Comparison of ENCODE assay signal across 8 cellular contexts in the genomic region with DNA sequence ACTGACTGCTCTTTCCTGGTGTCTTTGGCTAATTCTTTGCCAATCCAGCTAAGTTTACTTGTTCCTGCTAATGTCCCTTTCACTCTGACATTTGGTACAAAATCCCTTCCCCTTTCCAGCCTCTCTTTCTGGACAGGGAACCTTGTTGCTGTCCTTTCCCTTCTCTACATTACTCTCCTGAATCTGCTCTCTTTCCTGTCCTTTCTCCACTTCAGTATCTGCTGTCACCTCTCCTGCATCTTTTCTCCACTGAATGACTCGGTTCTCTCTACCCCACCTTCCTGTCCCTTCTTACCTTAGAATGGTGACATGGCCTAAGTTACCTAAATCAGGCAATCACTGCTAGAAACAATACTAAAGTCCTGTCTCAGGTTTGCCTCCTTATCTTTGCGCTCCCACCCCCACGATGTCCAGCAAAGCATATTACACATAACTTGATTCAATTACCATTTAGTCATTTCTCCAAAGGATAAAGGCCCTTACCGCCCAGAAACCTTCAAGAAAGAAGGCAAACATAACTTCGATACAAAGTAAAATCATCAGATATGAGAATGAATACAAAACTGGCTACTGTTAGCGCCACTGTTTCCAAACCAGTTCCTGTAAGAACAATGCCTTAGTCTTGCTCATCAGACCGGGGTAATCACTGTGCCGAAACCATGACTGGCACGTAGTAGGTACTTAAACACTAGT. TPM values are rescaled to one million over a fixed set of nuclear protein-coding genes. Genes with fewer than 3 reads are reported as not detected.
DNase-seq lines count a peak whose midpoint lies in the region; ATAC-seq, FAIRE-seq and TF ChIP-seq lines count a peak whose summit lies in the region.

No MANE protein-coding gene starts in this region.

- no peak for ATAC-seq in pancreas

- peak overlapping the region; percentile 77 for H3K4me2 ChIP-seq in DOHH2 (ENCODE audit: low read length)
- peak overlapping the region; percentile 95 for H3K4me2 ChIP-seq in OCI-LY7 (ENCODE audit: low read length)
- peak overlapping the region; percentile 94 for H3K4me2 ChIP-seq in endothelial cell of umbilical vein (ENCODE audit: insufficient read depth, low read length)

- H3K79me2 ChIP-seq in DOHH2 (ENCODE audit: control insufficient read depth, low read length) (peaks cover 64% of the 10 kb centered on the region), OCI-LY7 (ENCODE audit: insufficient read depth, low read depth, low read length) (peaks cover 55% of the 10 kb centered on the region), endothelial cell of umbilical vein (ENCODE audit: control insufficient read depth, insufficient read depth, low read length) (peaks cover 42% of the 10 kb centered on the region)

- WGBS in pancreas, 2 donors, result 2% methylated on average over 9 of the region's 9 CpGs

- H3K4me1 ChIP-seq in DOHH2 (ENCODE audit: control insufficient read depth, low read length) (peaks cover 19% of the 10 kb centered on the region), OCI-LY7 (ENCODE audit: insufficient read depth, low read length, poor library complexity, severe bottlenecking) (peaks cover 18% of the 10 kb centered on the region), endothelial cell of umbilical vein (ENCODE audit: control insufficient read depth, extremely low read depth, insufficient read depth, low read length) (peaks cover 16% of the 10 kb centered on the region), pancreas (peaks cover 0 to 17% (median 16%) of the 10 kb centered on the region in 3 donors)

- intact Hi-C loops in OCI-LY7 (cut with micrococcal nuclease; ENCODE audit: unreplicated experiment), result loop anchor here (5.0 kb wide), 1 partner anchor 1376 kb away; a partner anchor contains a TSS
- intact Hi-C loops in endothelial cell of umbilical vein (cut with micrococcal nuclease), result loop anchor here (1.0 to 5.0 kb wide), 3 partner anchors 28 to 1376 kb away; a partner anchor contains a TSS
- intact Hi-C loops in pancreas (cut with DNase I), result no loop called here

- POLR2A ChIA-PET in OCI-LY7 (lab: Charles Lee) (interaction anchor here (2.3 kb wide), 1 partner anchor 11 kb away, joined by 7 read pairs; no protein-coding TSS in a partner anchor), endothelial cell of umbilical vein (lab: Charles Lee) (no interaction called here)

- H4K20me1 ChIP-seq in DOHH2 (ENCODE audit: control insufficient read depth, insufficient read depth, low read depth, low read length) (no peaks in the 10 kb centered on the region), OCI-LY7 (ENCODE audit: insufficient read depth, low read length) (peaks cover 16% of the 10 kb centered on the region; the same call in 1 of the 2 replicates), endothelial cell of umbilical vein (replicated peaks; ENCODE audit: control insufficient read depth, extremely low read depth, insufficient read depth, low read length) (no peaks in the 10 kb centered on the region)

- BruUV-seq in OCI-LY7 (replicated peaks; lab: Mats Ljungman, UMichigan), result TSS peak; percentile 63
- TSS peak; percentile 34 for BruUV-seq in endothelial cell of umbilical vein (replicated peaks; lab: Mats Ljungman, UMichigan)

- no peak for FAIRE-seq in endothelial cell of umbilical vein (lab: Jason Lieb, UNC)
- FAIRE-seq in pancreas (lab: Jason Lieb, UNC), result no peak

- DNase-seq in OCI-LY7 (ENCODE audit: low spot score), result no peak
- DNase-seq in endothelial cell of umbilical vein (ENCODE audit: low read depth, low spot score), result no peak
- DNase-seq in pancreas, result no peak
- no peak for DNase-seq in C1 segment of cervical spinal cord (lab: John Stamatoyannopoulos, UW)
- DNase-seq in substantia nigra (lab: John Stamatoyannopoulos, UW), result no peak
- no peak for DNase-seq in putamen (ENCODE audit: low spot score)
- DNase-seq in caudate nucleus (lab: John Stamatoyannopoulos, UW), result no peak

- H3K27ac ChIP-seq in DOHH2 (ENCODE audit: low read depth, low read length), result no peak overlapping the region
- peak overlapping the region; percentile 56 for H3K27ac ChIP-seq in OCI-LY7 (ENCODE audit: low read depth, low read length, poor library complexity, severe bottlenecking)
- H3K27ac ChIP-seq in endothelial cell of umbilical vein (ENCODE audit: insufficient read depth, low read depth, low read length), result peak overlapping the region; percentile 27
- no peak overlapping the region for H3K27ac ChIP-seq in pancreas
- H3K27ac ChIP-seq in substantia nigra (ENCODE audit: low read depth, low read length, poor library complexity, severe bottlenecking), result no peak overlapping the region
- H3K27ac ChIP-seq in caudate nucleus (ENCODE audit: low read depth, low read length), result no peak overlapping the region

- dilution Hi-C loops in endothelial cell of umbilical vein (cut with MboI; ENCODE audit: extremely low pct_ligation_motif_present, low sequenced_read_pairs), result loop anchor here (25.0 kb wide), 1 partner anchor 561 kb away; no protein-coding TSS in a partner anchor

- no peaks in the 10 kb centered on the region for H3K9me2 ChIP-seq in DOHH2 (replicated peaks; ENCODE audit: control insufficient read depth, low read length)
- no peaks in the 10 kb centered on the region for H3K9me2 ChIP-seq in OCI-LY7 (ENCODE audit: insufficient read depth, low read length)

- no peaks in the 10 kb centered on the region for H3K9me1 ChIP-seq in endothelial cell of umbilical vein (replicated peaks; ENCODE audit: control insufficient read depth, extremely low read depth, insufficient read depth, low read length)

- H3K27me3 ChIP-seq in DOHH2 (ENCODE audit: control insufficient read depth, low read length), result no peaks in the 10 kb centered on the region
- H3K27me3 ChIP-seq in endothelial cell of umbilical vein (ENCODE audit: control insufficient read depth in 2 of 2, insufficient read depth in 2 of 2, low read length in 2 of 2), result no peaks in the 10 kb centered on the region
- H3K27me3 ChIP-seq in pancreas, result no peaks in the 10 kb centered on the region

- H3K36me3 ChIP-seq in DOHH2 (ENCODE audit: control insufficient read depth, low read length) (peaks cover 16% of the 10 kb centered on the region), OCI-LY7 (ENCODE audit: insufficient read depth, low read length) (peaks cover 12% of the 10 kb centered on the region), endothelial cell of umbilical vein (ENCODE audit: control insufficient read depth in 2 of 2, extremely low read depth in 1 of 2, insufficient read depth in 2 of 2, low read length in 2 of 2) (no peaks in the 10 kb centered on the region), pancreas (no peaks in the 10 kb centered on the region)

- no peak for TF ChIP-seq CTCF in DOHH2 (IDR thresholded peaks at IDR 0.05; ENCODE audit: low read depth, low read length, poor library complexity, severe bottlenecking)
- no peak for TF ChIP-seq CTCF in OCI-LY7 (conservative IDR thresholded peaks at IDR 0.05; ENCODE audit: low read length)
- no peak for TF ChIP-seq CTCF in endothelial cell of umbilical vein (IDR thresholded peaks at IDR 0.05; ENCODE audit: extremely low read depth in 1 of 2, insufficient read depth in 1 of 2, low read depth in 1 of 2, low read length in 2 of 2)
- TF ChIP-seq CTCF in pancreas (IDR thresholded peaks at IDR 0.05), result no peak

- no peaks in the 10 kb centered on the region for H3K9me3 ChIP-seq in DOHH2 (ENCODE audit: control insufficient read depth, insufficient read depth, low read length)
- H3K9me3 ChIP-seq in OCI-LY7 (ENCODE audit: low read length), result no peaks in the 10 kb centered on the region
- H3K9me3 ChIP-seq in endothelial cell of umbilical vein (replicated peaks; ENCODE audit: control insufficient read depth, insufficient read depth, low read length), result no peaks in the 10 kb centered on the region
- no peaks in the 10 kb centered on the region for H3K9me3 ChIP-seq in pancreas

- peak overlapping the region; percentile 89 for H3K4me3 ChIP-seq in DOHH2 (ENCODE audit: low read length)
- H3K4me3 ChIP-seq in OCI-LY7 (ENCODE audit: low read depth, low read length, poor library complexity, severe bottlenecking), result peak overlapping the region; percentile 98
- H3K4me3 ChIP-seq in endothelial cell of umbilical vein (replicated peaks in 1 of 3; ENCODE audit: insufficient read depth in 1 of 3, low read depth in 1 of 3, low read length in 3 of 3), result peak overlapping the region; percentile 23 to 88 (median 71)
- H3K4me3 ChIP-seq in pancreas, result peak overlapping the region; percentile 33 to 86 (median 50)

- peak overlapping the region; percentile 71 for H3K9ac ChIP-seq in endothelial cell of umbilical vein (replicated peaks; ENCODE audit: extremely low read depth, insufficient read depth, low read length)

- H3F3A ChIP-seq in DOHH2 (ENCODE audit: control insufficient read depth, insufficient read depth), result peaks cover 5% of the 10 kb centered on the region; the same call in 1 of the 2 replicates

- peak overlapping the region; percentile 78; the same call in 1 of the 2 replicates for H2AFZ ChIP-seq in OCI-LY7 (ENCODE audit: low read length)
- peak overlapping the region; percentile 35 for H2AFZ ChIP-seq in endothelial cell of umbilical vein (ENCODE audit: low read depth, low read length)

- CTCF ChIA-PET in OCI-LY7 (lab: Charles Lee; ENCODE audit: unreplicated experiment) (no interaction called here), endothelial cell of umbilical vein (lab: Charles Lee) (interaction anchor here (1.0 to 4.6 kb wide), 2 partner anchors 9 to 28 kb away, joined by 4 to 16 read pairs; no protein-coding TSS in a partner anchor)

- no peak for TF ChIP-seq POLR2A in endothelial cell of umbilical vein (IDR thresholded peaks at IDR 0.05; ENCODE audit: low read depth, low read length)

TF ChIP-seq in endothelial cell of umbilical vein, 7 proteins besides CTCF, POLR2A, EP300 and RAD21 (continues in another document):
- TF ChIP-seq, protein P1, sequence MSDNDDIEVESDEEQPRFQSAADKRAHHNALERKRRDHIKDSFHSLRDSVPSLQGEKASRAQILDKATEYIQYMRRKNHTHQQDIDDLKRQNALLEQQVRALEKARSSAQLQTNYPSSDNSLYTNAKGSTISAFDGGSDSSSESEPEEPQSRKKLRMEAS (IDR thresholded peaks at IDR 0.05; ENCODE audit: insufficient read depth, insufficient read length), result no peak
- TF ChIP-seq GATA2 (IDR thresholded peaks at IDR 0.05; ENCODE audit: insufficient read depth, insufficient read length, low read depth, low read length), result no peak
- no peak for TF ChIP-seq MYC (IDR thresholded peaks at IDR 0.05; ENCODE audit: low read depth, low read length)
- no peak for TF ChIP-seq POLR2AphosphoS5 (IDR thresholded peaks at IDR 0.05; ENCODE audit: insufficient read depth, low read depth, low read length)

RNA-seq across cellular contexts. Expression of a gene that starts 0.9 kb away (rescaled TPM):
- 24.0 and 38.8 TPM in 2 replicates for total RNA-seq in OCI-LY7 (2014; rRNA removed; shearing (Covaris generic))
- total RNA-seq in OCI-LY7 (2022), result 49.6 and 55.7 TPM in 2 replicates
- total RNA-seq in endothelial cell of umbilical vein, result 27.5 and 31.2 TPM in 2 replicates
- 3.7 and 5.2 TPM in 2 replicates for polyA plus RNA-seq in endothelial cell of umbilical vein
- 8.3 and 8.9 TPM in 2 replicates for polyA plus RNA-seq in endothelial cell of umbilical vein (2011; cell fraction: cytosol; rRNA removed)
- polyA plus RNA-seq in endothelial cell of umbilical vein (2011; cell fraction: nucleus; rRNA removed), result 34.0 and 47.8 TPM in 2 replicates
- 11.6 and 16.6 TPM in 2 replicates for polyA plus RNA-seq in endothelial cell of umbilical vein (2012)
- polyA minus RNA-seq in endothelial cell of umbilical vein, result 18.4 and 19.2 TPM in 2 replicates
- polyA minus RNA-seq in endothelial cell of umbilical vein (2011; cell fraction: cytosol; rRNA and poly(A)+ RNA removed), result 17.4 TPM
- 43.3 and 52.6 TPM in 2 replicates for polyA minus RNA-seq in endothelial cell of umbilical vein (2011; cell fraction: nucleus; rRNA and poly(A)+ RNA removed)
- total RNA-seq in pancreas, result 10 to 100 TPM in 4 of 6 donors, 1 to 10 TPM in 2; 8.4 to 18.4 (median 12.1) TPM
- polyA plus RNA-seq in pancreas, result 1 to 10 TPM; 6.5 to 9.3 TPM

Comparison
In these comparisons a context has a peak if more than half of its experiments do, and no peak if none do; other contexts are left out.
1. H3K27ac ChIP-seq: peak in OCI-LY7 (single experiment) and endothelial cell of umbilical vein (single experiment); none in DOHH2 (single experiment), pancreas (0 of 4), substantia nigra (single experiment) and caudate nucleus (single experiment).
2. intact Hi-C loops: an anchor here in OCI-LY7 (5.0 kb wide) and endothelial cell of umbilical vein (1.0 to 5.0 kb wide); none called in pancreas.
3. Peak in every context shown above with its lines, with median percentiles within 50 percentile points of each other: H3K4me2 ChIP-seq and H3K4me3 ChIP-seq.